ENCODE assay signal across 26 cellular contexts in genomic region chr14:62629070-62629580, GRCh38.
"Had no signal": no experiment of that assay in that cellular context is flagged by ENCODE, and none has a peak within 500 bp of the region (broad histone marks: within the 10 kb centered on the region; RNA-seq: fewer than 3 reads in every experiment).

No MANE protein-coding gene starts in this region.

- H3K9me3 Mint-ChIP-seq: nephron had no signal

- ATAC-seq: gastrocnemius medialis; left lung; naive thymus-derived CD4-positive, alpha-beta T cell; right lobe of liver; stimulated activated naive B cell treated with anti-CD40 and anti-IgM and Interleukin-4, amounts not matched to agents 10 μg/mL and 1 μg/mL and 100 μg/mL, for 72 hours; upper lobe of right lung had no signal

- H3K36me3 ChIP-seq: colonic mucosa, gastrocnemius medialis, left lung, neural progenitor cell, right lobe of liver, thoracic aorta, transverse colon, upper lobe of right lung, uterus had no signal

- H3K4me3 Mint-ChIP-seq: dendritic cell treated with granulocyte-macrophage colony-stimulating factor and Interleukin-4, amounts not matched to agents 40 ng/mL and 50 ng/mL, for 4 days; naive thymus-derived CD4-positive, alpha-beta T cell; nephron; neural progenitor cell; stimulated activated naive B cell treated with anti-CD40 and anti-IgM and Interleukin-4, amounts not matched to agents 10 μg/mL and 1 μg/mL and 100 μg/mL, for 72 hours; stimulated activated naive CD8-positive, alpha-beta T cell treated with anti-CD3 and anti-CD28 coated beads, Interleukin-15, Interleukin-2, amounts not matched to agents 100 ng/mL and 50 ng/mL, for 24 hours had no signal

- H3K27ac ChIP-seq: colonic mucosa, gastrocnemius medialis, left lung, neural progenitor cell, parathyroid adenoma, right lobe of liver, thoracic aorta, transverse colon, upper lobe of right lung, uterus had no signal

- H3K4me2 ChIP-seq: neural progenitor cell, smooth muscle cell had no signal

- H3K4me1 Mint-ChIP-seq: naive thymus-derived CD4-positive, alpha-beta T cell; nephron; neural progenitor cell; stimulated activated naive B cell treated with anti-CD40 and anti-IgM and Interleukin-4, amounts not matched to agents 10 μg/mL and 1 μg/mL and 100 μg/mL, for 72 hours had no signal

- H3K9ac ChIP-seq: neural progenitor cell, parathyroid adenoma had no signal

- H3K27ac Mint-ChIP-seq: dendritic cell treated with granulocyte-macrophage colony-stimulating factor and Interleukin-4, amounts not matched to agents 40 ng/mL and 50 ng/mL, for 4 days; naive thymus-derived CD4-positive, alpha-beta T cell; nephron; neural progenitor cell; progenitor cell of endocrine pancreas; stimulated activated naive B cell treated with anti-CD40 and anti-IgM and Interleukin-4, amounts not matched to agents 10 μg/mL and 1 μg/mL and 100 μg/mL, for 72 hours; stimulated activated naive CD8-positive, alpha-beta T cell treated with anti-CD3 and anti-CD28 coated beads, Interleukin-15, Interleukin-2, amounts not matched to agents 100 ng/mL and 50 ng/mL, for 24 hours had no signal

- H3K27me3 Mint-ChIP-seq: dendritic cell treated with granulocyte-macrophage colony-stimulating factor and Interleukin-4, amounts not matched to agents 40 ng/mL and 50 ng/mL, for 4 days; progenitor cell of endocrine pancreas; stimulated activated naive B cell treated with anti-CD40 and anti-IgM and Interleukin-4, amounts not matched to agents 10 μg/mL and 1 μg/mL and 100 μg/mL, for 72 hours; stimulated activated naive CD8-positive, alpha-beta T cell treated with anti-CD3 and anti-CD28 coated beads, Interleukin-15, Interleukin-2, amounts not matched to agents 100 ng/mL and 50 ng/mL, for 24 hours had no signal

- H2AFZ ChIP-seq: neural progenitor cell, parathyroid adenoma had no signal

- H3K4me1 ChIP-seq: colonic mucosa, gastrocnemius medialis, left lung, neural progenitor cell, parathyroid adenoma, right lobe of liver, transverse colon, upper lobe of right lung, uterus had no signal

- DNase-seq: colonic mucosa; effector CD8-positive, alpha-beta T cell; erythroblast; foreskin fibroblast; gastrocnemius medialis; head of caudate nucleus; kidney; left lung; mesenchymal stem cell; midbrain; naive thymus-derived CD4-positive, alpha-beta T cell; right lobe of liver; stimulated activated CD4-positive, alpha-beta T cell treated with anti-CD3 and anti-CD28 coated beads, Interleukin-12 subunit alpha, Interleukin-12 subunit beta, amount 100 ng/mL, for 4 hours; stimulated activated CD4-positive, alpha-beta T cell treated with anti-CD3 and anti-CD28 coated beads, Interleukin-1b, Interleukin-23, amount 100 ng/mL, for 48 hours; stimulated activated naive B cell treated with anti-CD40 and anti-IgM and Interleukin-4, amounts not matched to agents 10 μg/mL and 1 μg/mL and 100 μg/mL, for 72 hours; transverse colon; upper lobe of right lung; uterus had no signal

- H3K4me3 ChIP-seq: colonic mucosa, gastrocnemius medialis, left lung, neural progenitor cell, right lobe of liver, smooth muscle cell, thoracic aorta, transverse colon, upper lobe of right lung, uterus had no signal

- H3K27me3 ChIP-seq: colonic mucosa, gastrocnemius medialis, left lung, neural progenitor cell, right lobe of liver, transverse colon, upper lobe of right lung, uterus had no signal

- H3K79me2 ChIP-seq: parathyroid adenoma had no signal

- H3K36me3 Mint-ChIP-seq: neural progenitor cell; stimulated activated naive B cell treated with anti-CD40 and anti-IgM and Interleukin-4, amounts not matched to agents 10 μg/mL and 1 μg/mL and 100 μg/mL, for 72 hours had no signal
